1 cellular context compared by ENCODE assay signal in the genomic region with DNA sequence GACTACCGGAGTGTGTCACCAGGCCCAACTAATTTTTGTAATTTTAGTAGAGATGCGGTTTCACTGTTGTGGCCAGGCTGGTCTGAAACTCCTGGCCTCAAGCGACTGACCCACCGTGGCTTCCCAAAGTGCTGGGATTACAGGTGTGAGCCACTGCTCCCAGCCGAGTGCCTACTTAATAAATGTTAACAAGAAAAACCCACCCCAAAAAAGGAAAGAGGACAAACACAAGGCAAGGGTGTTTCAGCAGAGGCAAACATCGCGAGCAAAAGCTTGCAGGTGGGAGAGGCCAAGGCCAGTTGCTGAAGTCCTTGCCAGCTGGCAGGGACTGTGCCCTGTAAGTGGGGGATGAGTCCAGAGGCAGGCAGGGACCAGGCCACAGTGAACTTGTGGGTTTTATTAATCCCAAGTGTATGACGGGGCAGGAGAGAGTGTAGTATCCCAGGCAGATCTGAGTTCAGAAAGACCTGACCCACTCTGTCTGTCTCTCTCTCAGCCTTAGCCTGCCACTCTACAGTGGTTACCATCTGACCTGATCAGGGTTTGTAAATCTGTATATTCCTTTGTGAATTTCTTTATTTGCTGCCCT.
TF ChIP-seq lines count a peak whose summit lies in the region.

No MANE protein-coding gene starts in this region.

TF ChIP-seq in GM12878, 131 proteins besides CTCF, POLR2A, EP300 and RAD21:
- TF ChIP-seq SUPT20H (IDR thresholded peaks at IDR 0.05; ENCODE audit: borderline replicate concordance, control insufficient read depth, low read depth, low read length) (no peak), KAT2A (conservative IDR thresholded peaks at IDR 0.05; ENCODE audit: control insufficient read depth, low read depth, low read length) (no peak), RCOR1 (conservative IDR thresholded peaks at IDR 0.05; ENCODE audit: low read depth, low read length) (no peak), ASH2L (IDR thresholded peaks at IDR 0.05; ENCODE audit: borderline replicate concordance, low read depth) (no peak), POLR2AphosphoS5 (IDR thresholded peaks at IDR 0.05; ENCODE audit: low read length) (0 out of 2 replicates have a peak, but pooled peaks have one; percentile 7), GABPA (IDR thresholded peaks at IDR 0.05; ENCODE audit: low read depth) (no peak), EGR1 (IDR thresholded peaks at IDR 0.05; ENCODE audit: borderline replicate concordance in 1 of 2, low read depth in 2 of 2, low read length in 2 of 2) (no peak), CREB1 (IDR thresholded peaks at IDR 0.05; ENCODE audit: low read depth) (no peak), PML (IDR thresholded peaks at IDR 0.05; ENCODE audit: low read length) (0 out of 2 replicates have a peak, but pooled peaks have one; percentile 55), RUNX3 (IDR thresholded peaks at IDR 0.05; ENCODE audit: low read length) (peak; percentile 20; the same call in 1 of the 2 replicates)
